Comparison of ENCODE assay signal across 14 cellular contexts in genomic region chr19:56132316-56132822, GRCh38. TPM values are rescaled to one million over a fixed set of nuclear protein-coding genes. Genes with fewer than 3 reads are reported as not detected.
DNase-seq lines count a peak whose midpoint lies in the region; ATAC-seq, FAIRE-seq and TF ChIP-seq lines count a peak whose summit lies in the region.
"Had no signal": no experiment of that assay in that cellular context is flagged by ENCODE, and none has a peak within 500 bp of the region (broad histone marks: within the 10 kb centered on the region; RNA-seq: fewer than 3 reads in every experiment).

No MANE protein-coding gene starts in this region.

- peaks cover 3% of the 10 kb centered on the region; the same call in 1 of the 2 replicates for H3K4me1 ChIP-seq in SJCRH30
- peaks cover 0 to 46% (median 0%) of the 10 kb centered on the region in 3 donors for H3K4me1 ChIP-seq in gastroesophageal sphincter
- peaks cover 24% of the 10 kb centered on the region for H3K4me1 ChIP-seq in osteoblast (ENCODE audit: insufficient read depth, low read length)

- H3K27me3 Mint-ChIP-seq in activated CD8-positive, alpha-beta T cell treated with anti-CD3 and anti-CD28 coated beads for 36 hours, result no peaks in the 10 kb centered on the region

- H3K9me3 ChIP-seq in SJCRH30 (replicated peaks) (no peaks in the 10 kb centered on the region), gastroesophageal sphincter (no peaks in the 10 kb centered on the region), osteoblast (ENCODE audit: low read depth, low read length) (no peaks in the 10 kb centered on the region)
- H3K9me3 ChIP-seq: mucosa of descending colon had no signal

- 10 to 14% methylated on average over 4 to 8 of the region's 14 CpGs for WGBS in gastroesophageal sphincter (ENCODE audit: low coverage in 1 of 2), 2 donors

- peak overlapping the region; percentile 73 for H3K4me2 ChIP-seq in osteoblast (ENCODE audit: insufficient read depth, low read length)

- H3K4me3 ChIP-seq in SJCRH30 (no peak overlapping the region; the same call in 1 of the 2 replicates), gastroesophageal sphincter (no peak overlapping the region), osteoblast (ENCODE audit: insufficient read depth, low read length) (peak overlapping the region; percentile 47)
- H3K4me3 ChIP-seq: mucosa of descending colon had no signal

- TF ChIP-seq EP300 in gastroesophageal sphincter (IDR thresholded peaks at IDR 0.05), result no peak

- no peaks in the 10 kb centered on the region for H3K27me3 ChIP-seq in SJCRH30
- H3K27me3 ChIP-seq in gastroesophageal sphincter, result no peaks in the 10 kb centered on the region
- H3K27me3 ChIP-seq in osteoblast (ENCODE audit: insufficient read depth, low read length), result no peaks in the 10 kb centered on the region

- H3K79me2 ChIP-seq in osteoblast (ENCODE audit: insufficient read depth, low read length), result no peaks in the 10 kb centered on the region

- ATAC-seq in gastroesophageal sphincter, result peak; percentile 79
- ATAC-seq in activated CD8-positive, alpha-beta T cell treated with anti-CD3 and anti-CD28 coated beads for 36 hours, result no peak
- ATAC-seq: mucosa of descending colon had no signal

- no peak for TF ChIP-seq POLR2A in gastroesophageal sphincter (IDR thresholded peaks at IDR 0.05)

- peak overlapping the region; percentile 88 for H2AFZ ChIP-seq in osteoblast (ENCODE audit: low read length)

- H3K4me1 Mint-ChIP-seq in activated CD8-positive, alpha-beta T cell treated with anti-CD3 and anti-CD28 coated beads for 36 hours (ENCODE audit: low read depth), result no peaks in the 10 kb centered on the region

- H3K36me3 ChIP-seq in SJCRH30 (no peaks in the 10 kb centered on the region), gastroesophageal sphincter (no peaks in the 10 kb centered on the region), osteoblast (ENCODE audit: insufficient read depth, low read length) (no peaks in the 10 kb centered on the region)

- FAIRE-seq in A204.1 (lab: Jason Lieb, UNC), result peak; percentile 98
- FAIRE-seq: frontal cortex, GM19239, urothelium cell line had no signal

- peak; percentile 33 to 53 for DNase-seq in SJCRH30
- DNase-seq in osteoblast (ENCODE audit: insufficient read length, low spot score, missing footprints), result peak; percentile 79
- no peak for DNase-seq in NCI-H2107 treated with DMSO at 0.1 percent for 48 hours (lab: John Stamatoyannopoulos, UW; ENCODE audit: unreplicated experiment)
- no peak for DNase-seq in middle frontal gyrus (ENCODE audit: extremely low spot score, low spot score)
- DNase-seq in activated effector memory CD4-positive, alpha-beta T cell treated with Interleukin-2 at 50 U/mL for 16 hours, result no peak
- no peak for DNase-seq in activated CD8-positive, alpha-beta T cell treated with anti-CD3 and anti-CD28 coated beads for 36 hours
- DNase-seq: mucosa of descending colon, NCI-H2029 had no signal

- intact Hi-C loops in activated CD8-positive, alpha-beta T cell treated with anti-CD3 and anti-CD28 coated beads for 36 hours (cut with micrococcal nuclease), result no loop called here

- TF ChIP-seq CTCF in gastroesophageal sphincter (IDR thresholded peaks at IDR 0.05), result no peak
- no peak for TF ChIP-seq CTCF in osteoblast (IDR thresholded peaks at IDR 0.05; ENCODE audit: extremely low read depth, low read depth, low read length)
- no peak for TF ChIP-seq CTCF in activated CD8-positive, alpha-beta T cell treated with anti-CD3 and anti-CD28 coated beads for 36 hours (IDR thresholded peaks at IDR 0.05)

- no peak overlapping the region for H3K27ac Mint-ChIP-seq in activated CD8-positive, alpha-beta T cell treated with anti-CD3 and anti-CD28 coated beads for 36 hours

- H3K27ac ChIP-seq in SJCRH30, result no peak overlapping the region
- H3K27ac ChIP-seq in gastroesophageal sphincter, result peak overlapping the region; percentile 49 to 82 (median 74)
- peak overlapping the region; percentile 58 for H3K27ac ChIP-seq in osteoblast (ENCODE audit: low read depth, low read length)

- H3K36me3 Mint-ChIP-seq in activated CD8-positive, alpha-beta T cell treated with anti-CD3 and anti-CD28 coated beads for 36 hours (ENCODE audit: low read depth), result no peaks in the 10 kb centered on the region

- H3K9me3 Mint-ChIP-seq in activated CD8-positive, alpha-beta T cell treated with anti-CD3 and anti-CD28 coated beads for 36 hours, result no peaks in the 10 kb centered on the region

- CTCF ChIA-PET in activated CD8-positive, alpha-beta T cell treated with anti-CD3 and anti-CD28 coated beads for 36 hours (lab: Charles Lee), result interaction anchor here (1.1 kb wide), 1 partner anchor 120 kb away, joined by 4 read pairs; no protein-coding TSS in a partner anchor

- no peak overlapping the region for H3K4me3 Mint-ChIP-seq in activated CD8-positive, alpha-beta T cell treated with anti-CD3 and anti-CD28 coated beads for 36 hours

- POLR2A ChIA-PET in activated CD8-positive, alpha-beta T cell treated with anti-CD3 and anti-CD28 coated beads for 36 hours (lab: Charles Lee), result interaction anchor here (1.2 kb wide), 1 partner anchor 9 kb away, joined by 3 read pairs; the partner anchor contains the start of gene ZNF444

- H4K20me1 ChIP-seq in osteoblast (ENCODE audit: insufficient read depth, low read length), result no peaks in the 10 kb centered on the region

RNA-seq across cellular contexts. Expression of gene ZNF444, which starts 8.7 kb away (rescaled TPM):
- total RNA-seq in SJCRH30 (2014; rRNA removed; shearing (Covaris generic)), result 18.7 and 19.8 TPM in 2 replicates
- total RNA-seq in gastroesophageal sphincter (10 to 100 TPM; 36.2 to 57.9 (median 41.3) TPM), osteoblast (13.0 and 16.6 TPM in 2 replicates)
- 10 to 100 TPM; 25.3 to 35.2 TPM for total RNA-seq in activated CD8-positive, alpha-beta T cell treated with anti-CD3 and anti-CD28 coated beads for 36 hours

RNA-seq across cellular contexts. Expression of gene ZNF787, which starts 11.3 kb away (rescaled TPM):
- total RNA-seq in SJCRH30 (2014; rRNA removed; shearing (Covaris generic)), result 24.7 and 24.8 TPM in 2 replicates
- total RNA-seq in gastroesophageal sphincter (10 to 100 TPM; 18.6 to 31.8 (median 19.7) TPM), osteoblast (23.6 and 27.5 TPM in 2 replicates)
- 10 to 100 TPM; 24.2 to 25.8 TPM for total RNA-seq in activated CD8-positive, alpha-beta T cell treated with anti-CD3 and anti-CD28 coated beads for 36 hours

RNA-seq across cellular contexts. Expression of gene GALP, which starts 43.4 kb away (rescaled TPM):
- not detected in 2 replicates for total RNA-seq in SJCRH30 (2014; rRNA removed; shearing (Covaris generic))
- not detected for total RNA-seq in gastroesophageal sphincter
- not detected in 2 replicates for total RNA-seq in osteoblast
- not detected for total RNA-seq in activated CD8-positive, alpha-beta T cell treated with anti-CD3 and anti-CD28 coated beads for 36 hours
- total RNA-seq: mucosa of descending colon, RPMI7951 had no signal

Comparison
In these comparisons a context has a peak if more than half of its experiments do, and no peak if none do; other contexts are left out.
1. DNase-seq: peak in SJCRH30 (2 of 2) and osteoblast (single experiment); none in NCI-H2107 treated with DMSO at 0.1 percent for 48 hours (single experiment), middle frontal gyrus (single experiment), activated effector memory CD4-positive, alpha-beta T cell treated with Interleukin-2 at 50 U/mL for 16 hours (single experiment) and activated CD8-positive, alpha-beta T cell treated with anti-CD3 and anti-CD28 coated beads for 36 hours (single experiment).